18 cellular contexts compared by ENCODE assay signal in genomic region chr16:74500907-74501306, GRCh38.
DNase-seq lines count a peak whose midpoint lies in the region; ATAC-seq and TF ChIP-seq lines count a peak whose summit lies in the region.
"Had no signal": no experiment of that assay in that cellular context is flagged by ENCODE, and none has a peak within 500 bp of the region (broad histone marks: within the 10 kb centered on the region; RNA-seq: fewer than 3 reads in every experiment).

No MANE protein-coding gene starts in this region.

- no peaks in the 10 kb centered on the region for H3K9me3 ChIP-seq in T-helper 17 cell (ENCODE audit: control insufficient read depth, low read length, poor library complexity, severe bottlenecking)
- no peaks in the 10 kb centered on the region for H3K9me3 ChIP-seq in right atrium auricular region
- no peaks in the 10 kb centered on the region for H3K9me3 ChIP-seq in thoracic aorta

- no peak for ATAC-seq in T-helper 17 cell
- no peak for ATAC-seq in thoracic aorta (ENCODE audit: insufficient number of reproducible peaks, low FRiP score, low read depth)
- no peak for ATAC-seq in GM21786 (IDR thresholded peaks at IDR 0.05; ENCODE audit: unreplicated experiment)
- no peak for ATAC-seq in HG03025 (IDR thresholded peaks at IDR 0.05; ENCODE audit: low FRiP score, unreplicated experiment)
- ATAC-seq: natural killer cell treated with Interleukin-12 subunit alpha and Interleukin-12 subunit beta and Interleukin-15 and Interleukin-18, amount 100 ng/mL, for 72 hours had no signal

- H3K4me1 Mint-ChIP-seq in activated naive CD4-positive, alpha-beta T cell treated with anti-CD3 and anti-CD28 coated beads, Interleukin-2, amount 50 U/mL, for 24 hours = peaks cover 17% of the 10 kb centered on the region
- peaks cover 2% of the 10 kb centered on the region for H3K4me1 Mint-ChIP-seq in activated naive CD4-positive, alpha-beta T cell treated with anti-CD3 and anti-CD28 coated beads, Interleukin-2, amount 10 ng/mL, durations not matched to agents 7 days and 5 days
- peaks cover 12% of the 10 kb centered on the region for H3K4me1 Mint-ChIP-seq in T-helper 17 cell

- H3K4me1 ChIP-seq in right atrium auricular region (peaks cover 0 to 15% of the 10 kb centered on the region in 2 donors), thoracic aorta (ENCODE audit: control insufficient read depth in 1 of 2, low read depth in 2 of 2) (peaks cover 6 to 17% of the 10 kb centered on the region in 2 donors)

- H3K27me3 ChIP-seq in right atrium auricular region = no peaks in the 10 kb centered on the region
- no peaks in the 10 kb centered on the region for H3K27me3 ChIP-seq in thoracic aorta (replicated peaks; ENCODE audit: insufficient read depth)

- CTCF ChIA-PET in activated naive CD4-positive, alpha-beta T cell treated with anti-CD3 and anti-CD28 coated beads, Interleukin-2, amount 10 ng/mL, durations not matched to agents 7 days and 5 days (lab: Charles Lee) = no interaction called here

- peaks cover 5% of the 10 kb centered on the region for H3K36me3 Mint-ChIP-seq in activated naive CD4-positive, alpha-beta T cell treated with anti-CD3 and anti-CD28 coated beads, Interleukin-2, amount 50 U/mL, for 24 hours
- peaks cover 37% of the 10 kb centered on the region for H3K36me3 Mint-ChIP-seq in activated naive CD4-positive, alpha-beta T cell treated with anti-CD3 and anti-CD28 coated beads, Interleukin-2, amount 10 ng/mL, durations not matched to agents 7 days and 5 days
- peaks cover 2% of the 10 kb centered on the region for H3K36me3 Mint-ChIP-seq in T-helper 17 cell (ENCODE audit: low read depth)

- peaks cover 14% of the 10 kb centered on the region for H3K36me3 ChIP-seq in right atrium auricular region
- no peaks in the 10 kb centered on the region for H3K36me3 ChIP-seq in thoracic aorta

- H3K27ac Mint-ChIP-seq in activated naive CD4-positive, alpha-beta T cell treated with anti-CD3 and anti-CD28 coated beads, Interleukin-2, amount 50 U/mL, for 24 hours = peak overlapping the region; percentile 76
- H3K27ac Mint-ChIP-seq in activated naive CD4-positive, alpha-beta T cell treated with anti-CD3 and anti-CD28 coated beads, Interleukin-2, amount 10 ng/mL, durations not matched to agents 7 days and 5 days = no peak overlapping the region
- peak overlapping the region; percentile 43 for H3K27ac Mint-ChIP-seq in T-helper 17 cell
- H3K27ac Mint-ChIP-seq: natural killer cell treated with Interleukin-12 subunit alpha and Interleukin-12 subunit beta and Interleukin-15 and Interleukin-18, amount 100 ng/mL, for 72 hours; progenitor cell of endocrine pancreas had no signal

- H3K27ac ChIP-seq in right atrium auricular region (peak overlapping the region; percentile 10 to 15), thoracic aorta (peak overlapping the region; percentile 22 to 60)

- no peaks in the 10 kb centered on the region for H3K27me3 Mint-ChIP-seq in activated naive CD4-positive, alpha-beta T cell treated with anti-CD3 and anti-CD28 coated beads, Interleukin-2, amount 50 U/mL, for 24 hours
- H3K27me3 Mint-ChIP-seq in activated naive CD4-positive, alpha-beta T cell treated with anti-CD3 and anti-CD28 coated beads, Interleukin-2, amount 10 ng/mL, durations not matched to agents 7 days and 5 days = no peaks in the 10 kb centered on the region
- no peaks in the 10 kb centered on the region for H3K27me3 Mint-ChIP-seq in T-helper 17 cell
- H3K27me3 Mint-ChIP-seq: natural killer cell treated with Interleukin-12 subunit alpha and Interleukin-12 subunit beta and Interleukin-15 and Interleukin-18, amount 100 ng/mL, for 72 hours; progenitor cell of endocrine pancreas had no signal

- no peak for DNase-seq in activated naive CD4-positive, alpha-beta T cell treated with anti-CD3 and anti-CD28 coated beads, Interleukin-2, amount 10 ng/mL, durations not matched to agents 7 days and 5 days
- no peak for DNase-seq in T-helper 17 cell
- no peak for DNase-seq in right atrium auricular region (ENCODE audit: low spot score)
- DNase-seq in thoracic aorta (ENCODE audit: low spot score) = no peak
- no peak for DNase-seq in NCI-H524 (lab: John Stamatoyannopoulos, UW)
- DNase-seq: activated CD4-positive, alpha-beta T cell treated with anti-CD3 and anti-CD28 coated beads, Interleukin-2, amount 50 U/mL, for 1 hour; activated T-cell treated with anti-CD3 and anti-CD28 coated beads, Interleukin-2, amount 50 U/mL, for 1 hour; cerebellar nuclear complex; DND-41; GOT3; mesenchymal stem cell; MM.1S; NCI-H1694 treated with DMSO at 0.1 percent for 48 hours had no signal

- H3K4me3 ChIP-seq in right atrium auricular region (no peak overlapping the region), thoracic aorta (no peak overlapping the region)

- no peak overlapping the region for H3K4me3 Mint-ChIP-seq in activated naive CD4-positive, alpha-beta T cell treated with anti-CD3 and anti-CD28 coated beads, Interleukin-2, amount 50 U/mL, for 24 hours
- no peak overlapping the region for H3K4me3 Mint-ChIP-seq in activated naive CD4-positive, alpha-beta T cell treated with anti-CD3 and anti-CD28 coated beads, Interleukin-2, amount 10 ng/mL, durations not matched to agents 7 days and 5 days
- H3K4me3 Mint-ChIP-seq in T-helper 17 cell = no peak overlapping the region
- H3K4me3 Mint-ChIP-seq: natural killer cell treated with Interleukin-12 subunit alpha and Interleukin-12 subunit beta and Interleukin-15 and Interleukin-18, amount 100 ng/mL, for 72 hours had no signal

- no peak for TF ChIP-seq CTCF in right atrium auricular region (IDR thresholded peaks at IDR 0.05)
- no peak for TF ChIP-seq CTCF in thoracic aorta (IDR thresholded peaks at IDR 0.05)

- H3K9me3 Mint-ChIP-seq in activated naive CD4-positive, alpha-beta T cell treated with anti-CD3 and anti-CD28 coated beads, Interleukin-2, amount 50 U/mL, for 24 hours = no peaks in the 10 kb centered on the region
- no peaks in the 10 kb centered on the region for H3K9me3 Mint-ChIP-seq in activated naive CD4-positive, alpha-beta T cell treated with anti-CD3 and anti-CD28 coated beads, Interleukin-2, amount 10 ng/mL, durations not matched to agents 7 days and 5 days
- H3K9me3 Mint-ChIP-seq: natural killer cell treated with Interleukin-12 subunit alpha and Interleukin-12 subunit beta and Interleukin-15 and Interleukin-18, amount 100 ng/mL, for 72 hours had no signal
